In genomic region chr12:78279567-78279966, GRCh38 we compare ENCODE assay signal across 23 cellular contexts.
DNase-seq lines count a peak whose midpoint lies in the region; ATAC-seq, FAIRE-seq and TF ChIP-seq lines count a peak whose summit lies in the region.
"Had no signal": no experiment of that assay in that cellular context is flagged by ENCODE, and none has a peak within 500 bp of the region (broad histone marks: within the 10 kb centered on the region; RNA-seq: fewer than 3 reads in every experiment).

No MANE protein-coding gene starts in this region.

- H3K27me3 ChIP-seq in H1 (replicated peaks in 1 of 4; ENCODE audit: control insufficient read depth in 3 of 4, extremely low read depth in 1 of 4, insufficient read depth in 3 of 4, low read length in 3 of 4) (no peaks in the 10 kb centered on the region), neuronal stem cell (ENCODE audit: control insufficient read depth in 3 of 3, insufficient read depth in 3 of 3, low read depth in 1 of 3, low read length in 3 of 3) (no peaks in the 10 kb centered on the region), aorta (ENCODE audit: control insufficient read depth in 1 of 2, insufficient read depth in 2 of 2, low read length in 1 of 2) (no peaks in the 10 kb centered on the region)
- H3K27me3 ChIP-seq: BLaER1 treated with 17β-estradiol and CSF1 and Interleukin-3, amounts not matched to agents 10 nM and 100 nM had no signal

- H3K14ac ChIP-seq in H1 (ENCODE audit: insufficient read length): no peak overlapping the region
- peak overlapping the region; percentile 56 for H3K14ac ChIP-seq in neuronal stem cell (ENCODE audit: low read length)

- no peaks in the 10 kb centered on the region for H3K27me3 Mint-ChIP-seq in activated naive CD8-positive, alpha-beta T cell treated with anti-CD3 and anti-CD28 coated beads, Interleukin-2, amount 50 U/mL, for 24 hours
- H3K27me3 Mint-ChIP-seq in activated naive CD8-positive, alpha-beta T cell treated with anti-CD3 and anti-CD28 coated beads for 36 hours: no peaks in the 10 kb centered on the region
- H3K27me3 Mint-ChIP-seq: B cell; CD4-positive, alpha-beta T cell had no signal

- no peak overlapping the region for H4K8ac ChIP-seq in H1 (ENCODE audit: extremely low read depth, insufficient read depth, low read length)
- H4K8ac ChIP-seq in neuronal stem cell (ENCODE audit: low read depth, low read length): no peak overlapping the region

- H3K4ac ChIP-seq in H1 (replicated peaks; ENCODE audit: insufficient read length, low read depth, low read length) (no peak overlapping the region), neuronal stem cell (ENCODE audit: low read length) (no peak overlapping the region)

- no peak overlapping the region for H2AK5ac ChIP-seq in H1 (ENCODE audit: low read depth, low read length)
- no peak overlapping the region for H2AK5ac ChIP-seq in neuronal stem cell (ENCODE audit: low read depth, low read length)

- TF ChIP-seq EP300 in H1 (IDR thresholded peaks at IDR 0.05; ENCODE audit: borderline replicate concordance in 1 of 2, low read depth in 2 of 2, low read length in 2 of 2): no peak

- H2BK120ac ChIP-seq in H1 (replicated peaks; ENCODE audit: low read depth, low read length) (no peak overlapping the region), neuronal stem cell (ENCODE audit: low read depth, low read length) (no peak overlapping the region)

- H3K23me2 ChIP-seq in H1 (ENCODE audit: low read depth, low read length): no peaks in the 10 kb centered on the region

- H3K27ac Mint-ChIP-seq in activated naive CD8-positive, alpha-beta T cell treated with anti-CD3 and anti-CD28 coated beads, Interleukin-2, amount 50 U/mL, for 24 hours: no peak overlapping the region
- H3K27ac Mint-ChIP-seq in activated naive CD8-positive, alpha-beta T cell treated with anti-CD3 and anti-CD28 coated beads for 36 hours: no peak overlapping the region
- H3K27ac Mint-ChIP-seq: B cell; CD4-positive, alpha-beta T cell; CD8-positive, alpha-beta T cell had no signal

- H3K4me2 ChIP-seq in H1 (ENCODE audit: insufficient read depth in 1 of 2, low read depth in 2 of 2, low read length in 2 of 2) (no peak overlapping the region), neuronal stem cell (ENCODE audit: insufficient read depth, low read length, poor library complexity, severe bottlenecking) (no peak overlapping the region)
- H3K4me2 ChIP-seq: A549 had no signal

- H2BK20ac ChIP-seq in H1 (ENCODE audit: low read length): no peak overlapping the region

- TF ChIP-seq POLR2A in H1 (IDR thresholded peaks at IDR 0.05; ENCODE audit: control extremely low read depth in 1 of 2, low read depth in 2 of 2, low read length in 2 of 2): no peak

- intact Hi-C loops in aorta (cut with DNase I): no loop called here

- TF ChIP-seq CTCF in H1 (IDR thresholded peaks at IDR 0.05; ENCODE audit: control extremely low read depth in 1 of 3, insufficient read depth in 1 of 3, low read depth in 1 of 3, low read length in 3 of 3): no peak

- no peak overlapping the region for H3K56ac ChIP-seq in H1 (replicated peaks; ENCODE audit: insufficient read length, low read depth, low read length)

- no peak overlapping the region; the same call in 1 of the 2 replicates for H2AFZ ChIP-seq in H1 (ENCODE audit: low read length)
- no peak overlapping the region for H2AFZ ChIP-seq in neuronal stem cell (ENCODE audit: low read length)

- H3K4me1 ChIP-seq in H1 (replicated peaks in 1 of 4; ENCODE audit: control insufficient read depth in 3 of 4, insufficient read depth in 4 of 4, low read length in 3 of 4) (no peaks in the 10 kb centered on the region), neuronal stem cell (ENCODE audit: control insufficient read depth in 2 of 2, insufficient read depth in 1 of 2, low read depth in 1 of 2, low read length in 2 of 2) (no peaks in the 10 kb centered on the region), aorta (ENCODE audit: control insufficient read depth in 1 of 2, insufficient read depth in 2 of 2, low read length in 2 of 2) (no peaks in the 10 kb centered on the region)
- H3K4me1 ChIP-seq: A549, Caco-2 had no signal

- H4K20me1 ChIP-seq in H1 (replicated peaks in 1 of 2; ENCODE audit: control insufficient read depth in 1 of 2, insufficient read depth in 2 of 2, low read length in 2 of 2): no peaks in the 10 kb centered on the region
- H4K20me1 ChIP-seq: BLaER1 treated with 17β-estradiol and CSF1 and Interleukin-3, amounts not matched to agents 10 nM and 100 nM had no signal

- H3K9me3 ChIP-seq in H1 (ENCODE audit: insufficient read depth in 2 of 2, low read depth in 1 of 2, low read length in 1 of 2) (peaks cover 10 to 12% of the 10 kb centered on the region in 2 experiments; a peak in 3 of 4 replicates), neuronal stem cell (replicated peaks in 1 of 2; ENCODE audit: control insufficient read depth in 2 of 2, insufficient read depth in 1 of 2, low read depth in 1 of 2, low read length in 2 of 2) (peaks cover 0 to 3% of the 10 kb centered on the region in 2 donors), aorta (ENCODE audit: control insufficient read depth, low read length) (no peaks in the 10 kb centered on the region)

- POLR2A ChIA-PET in H1 (lab: Charles Lee; ENCODE audit: partially characterized antibody): no interaction called here

- H3K27ac ChIP-seq in H1 (ENCODE audit: low read depth, low read length) (no peak overlapping the region), neuronal stem cell (replicated peaks; ENCODE audit: low read length) (no peak overlapping the region), aorta (ENCODE audit: low read depth in 1 of 2, low read length in 2 of 2) (no peak overlapping the region)
- H3K27ac ChIP-seq: 22Rv1, A549, C4-2B had no signal

- H3K4me3 Mint-ChIP-seq in activated naive CD8-positive, alpha-beta T cell treated with anti-CD3 and anti-CD28 coated beads, Interleukin-2, amount 50 U/mL, for 24 hours: no peak overlapping the region
- H3K4me3 Mint-ChIP-seq in activated naive CD8-positive, alpha-beta T cell treated with anti-CD3 and anti-CD28 coated beads for 36 hours: no peak overlapping the region
- H3K4me3 Mint-ChIP-seq: B cell; CD4-positive, alpha-beta T cell; CD8-positive, alpha-beta T cell had no signal

- ATAC-seq in activated naive CD8-positive, alpha-beta T cell treated with anti-CD3 and anti-CD28 coated beads, Interleukin-2, amount 50 U/mL, for 24 hours: peak; percentile 10
- peak; percentile 19 for ATAC-seq in aorta (ENCODE audit: low FRiP score)
- ATAC-seq: A549; CD8-positive, alpha-beta T cell had no signal

- CTCF ChIA-PET in H1 (lab: Charles Lee; ENCODE audit: partially characterized antibody): interaction anchor here (1.5 kb wide), 1 partner anchor 50 kb away, joined by 4 read pairs; no protein-coding TSS in a partner anchor

- peaks cover 5% of the 10 kb centered on the region for H3K9me3 Mint-ChIP-seq in activated naive CD8-positive, alpha-beta T cell treated with anti-CD3 and anti-CD28 coated beads, Interleukin-2, amount 50 U/mL, for 24 hours
- peaks cover 1% of the 10 kb centered on the region for H3K9me3 Mint-ChIP-seq in activated naive CD8-positive, alpha-beta T cell treated with anti-CD3 and anti-CD28 coated beads for 36 hours

- no peak overlapping the region for H3K4me3 ChIP-seq in H1 (ENCODE audit: extremely low read depth in 1 of 4, insufficient read depth in 2 of 4, low read depth in 3 of 4, low read length in 4 of 4)
- H3K4me3 ChIP-seq in neuronal stem cell (ENCODE audit: low read length in 2 of 2): no peak overlapping the region
- no peak overlapping the region for H3K4me3 ChIP-seq in aorta (ENCODE audit: low read length in 2 of 2)
- H3K4me3 ChIP-seq: A549; BLaER1 treated with 17β-estradiol and CSF1 and Interleukin-3, amounts not matched to agents 10 nM and 100 nM had no signal

- H3K9ac ChIP-seq in H1 (replicated peaks in 1 of 4; ENCODE audit: extremely low read depth in 1 of 4, low read depth in 3 of 4, low read length in 3 of 4) (no peak overlapping the region), neuronal stem cell (ENCODE audit: low read depth, low read length, poor library complexity) (peak overlapping the region; percentile 44)

- H3K79me1 ChIP-seq in H1 (ENCODE audit: low read depth, low read length) (no peaks in the 10 kb centered on the region), neuronal stem cell (ENCODE audit: low read depth, low read length) (no peaks in the 10 kb centered on the region)

- H3K36me3 Mint-ChIP-seq in activated naive CD8-positive, alpha-beta T cell treated with anti-CD3 and anti-CD28 coated beads, Interleukin-2, amount 50 U/mL, for 24 hours (ENCODE audit: low read depth): no peaks in the 10 kb centered on the region
- no peaks in the 10 kb centered on the region for H3K36me3 Mint-ChIP-seq in activated naive CD8-positive, alpha-beta T cell treated with anti-CD3 and anti-CD28 coated beads for 36 hours
- H3K36me3 Mint-ChIP-seq: CD8-positive, alpha-beta T cell had no signal

- no peak for FAIRE-seq in H1 (lab: Jason Lieb, UNC)
- FAIRE-seq: A549, D721Med, G401.6, GM12891, GM19239 had no signal

- H2BK15ac ChIP-seq in H1 (ENCODE audit: low read length) (no peak overlapping the region), neuronal stem cell (ENCODE audit: low read length) (no peak overlapping the region)

- H2BK5ac ChIP-seq in H1 (ENCODE audit: low read depth, low read length) (peak overlapping the region; percentile 24; the same call in 1 of the 2 replicates), neuronal stem cell (ENCODE audit: low read length) (no peak overlapping the region)

- TF ChIP-seq RAD21 in H1 (IDR thresholded peaks at IDR 0.05 in 1 of 2, conservative IDR thresholded peaks at IDR 0.05 in 1 of 2; ENCODE audit: low read depth in 2 of 2, low read length in 2 of 2): no peak

- no peak overlapping the region for H4K5ac ChIP-seq in H1 (ENCODE audit: insufficient read length, low read depth, low read length)

- DNase-seq in activated naive CD8-positive, alpha-beta T cell treated with anti-CD3 and anti-CD28 coated beads, Interleukin-2, amount 50 U/mL, for 24 hours: no peak
- DNase-seq in activated naive CD8-positive, alpha-beta T cell treated with anti-CD3 and anti-CD28 coated beads for 36 hours: no peak
- DNase-seq in H1 (ENCODE audit: low read depth in 1 of 2, low spot score in 2 of 2): no peak
- no peak for DNase-seq in neuronal stem cell (ENCODE audit: low spot score)
- no peak for DNase-seq in aorta
- no peak for DNase-seq in NCI-H128 (lab: John Stamatoyannopoulos, UW; ENCODE audit: unreplicated experiment)
- no peak for DNase-seq in NCI-H1092 (lab: John Stamatoyannopoulos, UW)
- DNase-seq: AML-193; Caco-2; Calu3; CD4-positive, alpha-beta T cell; CD8-positive, alpha-beta T cell; DMS79 treated with DMSO at 0.1 percent for 48 hours; GF-D8 had no signal

- 89% methylated on average over 5 of the region's 5 CpGs; no CpG with 5 or more reads in 1 of the 2 experiments for WGBS in H1 (ENCODE audit: extremely low coverage in 1 of 2, insufficient coverage in 1 of 2, insufficient read length in 1 of 2, insufficient replicate concordance in 2 of 2, low coverage in 1 of 2, low lambda C conversion rate in 2 of 2, missing lambda C conversion rate in 1 of 2), 2 experiments
- no CpG with 5 or more reads among the region's 5 CpGs for WGBS in neuronal stem cell (ENCODE audit: extremely low coverage in 2 of 2, insufficient read length in 2 of 2, insufficient replicate concordance in 1 of 2), 2 donors
- WGBS in aorta, 2 donors: 80 to 88% methylated on average over 5 of the region's 5 CpGs

- no peaks in the 10 kb centered on the region for H3K79me2 ChIP-seq in H1 (ENCODE audit: control insufficient read depth in 1 of 2, insufficient read depth in 2 of 2, low read length in 2 of 2)

- H3K18ac ChIP-seq in H1 (ENCODE audit: extremely low read depth, low read length): no peak overlapping the region
- no peak overlapping the region for H3K18ac ChIP-seq in neuronal stem cell (ENCODE audit: low read length)

- H2BK12ac ChIP-seq in H1 (ENCODE audit: low read depth, low read length): no peak overlapping the region
- no peak overlapping the region for H2BK12ac ChIP-seq in neuronal stem cell (ENCODE audit: low read length)

- no peak overlapping the region for H4K91ac ChIP-seq in H1 (replicated peaks; ENCODE audit: insufficient read length, low read length)
- H4K91ac ChIP-seq in neuronal stem cell (ENCODE audit: low read depth, low read length, poor library complexity): no peak overlapping the region

- no peaks in the 10 kb centered on the region for H3K4me1 Mint-ChIP-seq in activated naive CD8-positive, alpha-beta T cell treated with anti-CD3 and anti-CD28 coated beads, Interleukin-2, amount 50 U/mL, for 24 hours
- H3K4me1 Mint-ChIP-seq in activated naive CD8-positive, alpha-beta T cell treated with anti-CD3 and anti-CD28 coated beads for 36 hours: no peaks in the 10 kb centered on the region
- H3K4me1 Mint-ChIP-seq: B cell had no signal

- H3K23ac ChIP-seq in H1 (ENCODE audit: insufficient read length): no peak overlapping the region
- H3K23ac ChIP-seq in neuronal stem cell (ENCODE audit: low read depth, low read length, poor library complexity): peak overlapping the region; percentile 65

- H3K36me3 ChIP-seq in H1 (ENCODE audit: control insufficient read depth in 2 of 4, insufficient read depth in 4 of 4, low read length in 3 of 4) (no peaks in the 10 kb centered on the region), neuronal stem cell (replicated peaks in 1 of 2; ENCODE audit: control insufficient read depth in 2 of 2, insufficient read depth in 2 of 2, low read length in 2 of 2) (no peaks in the 10 kb centered on the region), aorta (ENCODE audit: control insufficient read depth in 1 of 2, insufficient read depth in 2 of 2, low read length in 1 of 2) (no peaks in the 10 kb centered on the region)
- H3K36me3 ChIP-seq: BLaER1 treated with 17β-estradiol and CSF1 and Interleukin-3, amounts not matched to agents 10 nM and 100 nM had no signal
